ENCODE assay signal across 29 cellular contexts in genomic region chr15:38436993-38437392, GRCh38.
"Had no signal": no experiment of that assay in that cellular context is flagged by ENCODE, and none has a peak within 500 bp of the region (broad histone marks: within the 10 kb centered on the region; RNA-seq: fewer than 3 reads in every experiment).

No MANE protein-coding gene starts in this region.

- H3K9me3 Mint-ChIP-seq: dendritic cell treated with granulocyte-macrophage colony-stimulating factor and Interleukin-4, amounts not matched to agents 40 ng/mL and 50 ng/mL, for 4 days; effector memory CD8-positive, alpha-beta T cell; endodermal cell had no signal

- H3K27ac Mint-ChIP-seq: dendritic cell treated with granulocyte-macrophage colony-stimulating factor and Interleukin-4, amounts not matched to agents 40 ng/mL and 50 ng/mL, for 4 days; effector memory CD8-positive, alpha-beta T cell; endodermal cell had no signal

- H3K79me2 ChIP-seq: hepatocyte had no signal

- H3K4me1 ChIP-seq: colonic mucosa, foreskin keratinocyte had no signal

- ATAC-seq: effector memory CD8-positive, alpha-beta T cell; esophagus mucosa; foreskin keratinocyte; gastrocnemius medialis; gastroesophageal sphincter; heart left ventricle; heart right ventricle had no signal

- H3K36me3 ChIP-seq: colonic mucosa, esophagus muscularis mucosa, esophagus squamous epithelium, gastrocnemius medialis, gastroesophageal sphincter, heart left ventricle, heart right ventricle had no signal

- H2AFZ ChIP-seq: hepatocyte had no signal

- H3K4me3 ChIP-seq: colonic mucosa, coronary artery, dorsolateral prefrontal cortex, esophagus muscularis mucosa, esophagus squamous epithelium, gastrocnemius medialis, gastroesophageal sphincter, heart left ventricle, heart right ventricle, hepatocyte had no signal

- H3K27me3 ChIP-seq: colonic mucosa, gastrocnemius medialis had no signal

- FAIRE-seq: endometrium, endothelial cell of umbilical vein, frontal cortex had no signal

- H3K9me3 ChIP-seq: colonic mucosa, esophagus muscularis mucosa, esophagus squamous epithelium, gastrocnemius medialis, gastroesophageal sphincter had no signal

- H3K27ac ChIP-seq: colonic mucosa, coronary artery, dorsolateral prefrontal cortex, epithelial cell of prostate, esophagus muscularis mucosa, esophagus squamous epithelium, foreskin keratinocyte, gastrocnemius medialis, gastroesophageal sphincter, heart left ventricle, heart right ventricle had no signal

- DNase-seq: colonic mucosa; cortex of kidney; dermis blood vessel endothelial cell; dorsolateral prefrontal cortex; effector CD4-positive, alpha-beta T cell; effector CD8-positive, alpha-beta T cell; effector memory CD4-positive, alpha-beta T cell; effector memory CD8-positive, alpha-beta T cell; endodermal cell; erythroblast; esophagus squamous epithelium; foreskin fibroblast; foreskin keratinocyte; foreskin melanocyte; gastrocnemius medialis; glutamatergic neuron; head of caudate nucleus; heart left ventricle; heart right ventricle had no signal

- H3K4me3 Mint-ChIP-seq: dendritic cell treated with granulocyte-macrophage colony-stimulating factor and Interleukin-4, amounts not matched to agents 40 ng/mL and 50 ng/mL, for 4 days; effector memory CD8-positive, alpha-beta T cell; endodermal cell had no signal
